In the genomic region with DNA sequence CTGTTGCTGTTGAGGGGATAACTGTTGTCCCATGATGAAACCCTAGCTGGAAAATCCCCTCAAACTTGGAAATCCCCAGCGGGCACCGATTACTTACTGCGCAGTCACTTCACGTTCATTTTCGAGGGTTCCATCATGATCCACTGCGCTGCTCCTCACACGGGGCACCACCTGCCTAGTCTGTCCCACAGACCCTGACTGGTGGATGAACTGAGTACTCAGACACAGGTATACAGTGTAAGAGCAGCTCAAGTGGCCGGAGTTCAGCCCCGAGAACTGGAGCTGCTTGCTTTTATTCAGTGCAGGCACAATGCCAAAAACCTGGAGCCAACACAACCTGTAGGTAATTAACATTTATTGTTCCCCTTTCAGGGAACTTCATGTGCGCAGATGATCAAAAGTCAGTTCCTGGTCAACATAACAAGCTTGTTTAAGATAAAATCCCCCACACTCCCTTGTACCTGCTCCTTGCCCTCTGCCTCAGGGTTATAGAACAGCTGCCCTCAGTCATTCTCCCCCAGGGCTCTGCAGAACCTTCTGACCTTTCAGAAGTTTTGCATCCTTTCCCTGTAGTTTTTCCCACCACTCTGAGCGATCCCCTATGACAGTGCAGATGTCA, we compare ENCODE assay signal across 12 cellular contexts. TPM values are rescaled to one million over a fixed set of nuclear protein-coding genes. Genes with fewer than 3 reads are reported as not detected.
DNase-seq lines count a peak whose midpoint lies in the region; ATAC-seq and TF ChIP-seq lines count a peak whose summit lies in the region.
"Had no signal": no experiment of that assay in that cellular context is flagged by ENCODE, and none has a peak within 500 bp of the region (broad histone marks: within the 10 kb centered on the region; RNA-seq: fewer than 3 reads in every experiment).

No MANE protein-coding gene starts in this region.

- H3K9ac ChIP-seq in MM.1S (ENCODE audit: low read length) (no peak overlapping the region), SK-N-SH (no peak overlapping the region)

- H4K20me1 ChIP-seq in MM.1S (ENCODE audit: insufficient read depth, low read length), result no peaks in the 10 kb centered on the region
- H4K20me1 ChIP-seq in SK-N-SH (ENCODE audit: insufficient read depth), result no peaks in the 10 kb centered on the region

- peak; percentile 49 for DNase-seq in COR-L47 (lab: John Stamatoyannopoulos, UW)
- DNase-seq in MM.1S, result peak; percentile 23
- peak; percentile 86 for DNase-seq in NCI-H748 (lab: John Stamatoyannopoulos, UW; ENCODE audit: unreplicated experiment)
- DNase-seq in memory B cell (ENCODE audit: low spot score in 2 of 2), result peak in 1 of 2 donors; percentile 11
- no peak for DNase-seq in medulla oblongata (ENCODE audit: extremely low spot score)
- no peak for DNase-seq in AML-193 (lab: John Stamatoyannopoulos, UW)
- no peak for DNase-seq in SK-N-SH
- DNase-seq: activated CD4-positive, alpha-beta T cell treated with anti-CD3 and anti-CD28 coated beads for 4 hours; activated effector memory CD4-positive, alpha-beta T cell treated with Interleukin-2 at 50 U/mL for 16 hours; EL; endodermal cell had no signal

- no peak overlapping the region for H2AFZ ChIP-seq in MM.1S (ENCODE audit: low read length)
- no peak overlapping the region for H2AFZ ChIP-seq in SK-N-SH (ENCODE audit: low read depth)

- peaks cover 18% of the 10 kb centered on the region for H3K27me3 Mint-ChIP-seq in memory B cell

- H3K79me2 ChIP-seq in MM.1S (ENCODE audit: low read length) (no peaks in the 10 kb centered on the region), SK-N-SH (ENCODE audit: insufficient read depth) (no peaks in the 10 kb centered on the region)

- H3K4me1 ChIP-seq in MM.1S (ENCODE audit: low read length) (no peaks in the 10 kb centered on the region), SK-N-SH (ENCODE audit: control insufficient read depth in 1 of 2, insufficient read depth in 2 of 2, low read depth in 1 of 2, low read length in 1 of 2) (peaks cover 0 to 8% of the 10 kb centered on the region in 2 experiments; a peak in 2 of 4 replicates)

- TF ChIP-seq CTCF in MM.1S (IDR thresholded peaks at IDR 0.05; ENCODE audit: low read length), result no peak
- TF ChIP-seq CTCF in SK-N-SH (IDR thresholded peaks at IDR 0.05), result no peak

- H3F3A ChIP-seq in MM.1S (ENCODE audit: insufficient read depth, low read length), result no peaks in the 10 kb centered on the region
- H3F3A ChIP-seq in SK-N-SH (replicated peaks; ENCODE audit: insufficient read depth), result no peaks in the 10 kb centered on the region

- ATAC-seq in memory B cell (ENCODE audit: low read depth) (peak; percentile 72), GM18909 (IDR thresholded peaks at IDR 0.05; ENCODE audit: poor library complexity, unreplicated experiment) (no peak)

- H3K36me3 ChIP-seq in MM.1S (replicated peaks; ENCODE audit: insufficient read depth, low read length) (no peaks in the 10 kb centered on the region), SK-N-SH (replicated peaks in 1 of 2; ENCODE audit: control insufficient read depth in 1 of 2, insufficient read depth in 2 of 2, low read length in 1 of 2) (no peaks in the 10 kb centered on the region)

- H3K27me3 ChIP-seq in MM.1S (replicated peaks; ENCODE audit: insufficient read depth, low read length) (no peaks in the 10 kb centered on the region), SK-N-SH (ENCODE audit: insufficient read depth) (peaks cover 45% of the 10 kb centered on the region; the same call in 1 of the 2 replicates)

- no peaks in the 10 kb centered on the region for H3K9me2 ChIP-seq in MM.1S (replicated peaks; ENCODE audit: insufficient read depth, low read length)
- no peaks in the 10 kb centered on the region for H3K9me2 ChIP-seq in SK-N-SH

- POLR2A ChIA-PET in SK-N-SH (lab: Yijun Ruan, JAX), result no interaction called here

- CTCF ChIA-PET in SK-N-SH (lab: Yijun Ruan, JAX), result interaction anchor here (1.1 kb wide), 1 partner anchor 201 kb away, joined by 3 read pairs; no protein-coding TSS in a partner anchor

- no peak overlapping the region for H3K27ac Mint-ChIP-seq in memory B cell
- H3K27ac Mint-ChIP-seq: endodermal cell had no signal

- H3K4me1 Mint-ChIP-seq in memory B cell, result peaks cover 12% of the 10 kb centered on the region

- no peak overlapping the region for H3K4me3 Mint-ChIP-seq in memory B cell
- H3K4me3 Mint-ChIP-seq: endodermal cell had no signal

- TF ChIP-seq RAD21 in SK-N-SH (IDR thresholded peaks at IDR 0.05; ENCODE audit: low read length), result no peak

- H3K27ac ChIP-seq in MM.1S (ENCODE audit: low read length) (no peak overlapping the region), SK-N-SH (ENCODE audit: low read depth in 2 of 2, low read length in 1 of 2) (no peak overlapping the region)

- TF ChIP-seq EP300 in SK-N-SH (IDR thresholded peaks at IDR 0.05; ENCODE audit: borderline replicate concordance in 1 of 2, low read depth in 1 of 2, low read length in 1 of 2), result no peak

- H3K9me3 ChIP-seq in MM.1S (replicated peaks; ENCODE audit: insufficient read depth, low read length) (no peaks in the 10 kb centered on the region), SK-N-SH (no peaks in the 10 kb centered on the region)

- no peaks in the 10 kb centered on the region for H3K36me3 Mint-ChIP-seq in memory B cell

- H3K4me3 ChIP-seq in MM.1S (ENCODE audit: low read length) (no peak overlapping the region), SK-N-SH (ENCODE audit: low read depth in 2 of 2, low read length in 1 of 2) (no peak overlapping the region)

- H3K4me2 ChIP-seq in MM.1S (ENCODE audit: low read depth, low read length) (no peak overlapping the region), SK-N-SH (no peak overlapping the region)

- H3K9me3 Mint-ChIP-seq in memory B cell, result no peaks in the 10 kb centered on the region
- H3K9me3 Mint-ChIP-seq: endodermal cell had no signal

- 64% methylated on average over 9 of the region's 11 CpGs for WGBS in SK-N-SH (ENCODE audit: low lambda C conversion rate)

TF ChIP-seq in SK-N-SH, 30 proteins besides CTCF, POLR2A, EP300 and RAD21:
- TF ChIP-seq IRF3 (IDR thresholded peaks at IDR 0.05; ENCODE audit: low read depth, low read length) (no peak), REST (IDR thresholded peaks at IDR 0.05; ENCODE audit: low read depth, low read length) (no peak), JUND (IDR thresholded peaks at IDR 0.05) (no peak), MEF2A (IDR thresholded peaks at IDR 0.05; ENCODE audit: borderline replicate concordance, low read depth) (no peak), RCOR1 (IDR thresholded peaks at IDR 0.05; ENCODE audit: low read length) (no peak), TAF1 (IDR thresholded peaks at IDR 0.05; ENCODE audit: borderline replicate concordance, low read depth, low read length) (no peak), MAX (IDR thresholded peaks at IDR 0.05; ENCODE audit: low read depth) (no peak), EZH2phosphoT487 (IDR thresholded peaks at IDR 0.05; ENCODE audit: borderline replicate concordance, low read depth) (no peak), FOXM1 (IDR thresholded peaks at IDR 0.05; ENCODE audit: low read depth) (no peak), USF1 (IDR thresholded peaks at IDR 0.05; ENCODE audit: borderline replicate concordance, low read depth) (no peak)

RNA-seq across cellular contexts. Expression of gene PRELP, which starts 46.5 kb away (rescaled TPM):
- 0.26 and 0.48 TPM in 2 replicates for polyA plus RNA-seq in SK-N-SH (2012; rRNA removed)
- 0.27 and 0.37 TPM in 2 replicates for polyA plus RNA-seq in SK-N-SH (2012; cell fraction: cytosol; rRNA removed)
- polyA plus RNA-seq in SK-N-SH (2012; cell fraction: nucleus; rRNA removed), result 0.31 and 0.38 TPM in 2 replicates

Comparison
In these comparisons a context has a peak if more than half of its experiments do, and no peak if none do; other contexts are left out.
1. DNase-seq: peak in COR-L47 (single experiment), MM.1S (single experiment) and NCI-H748 (single experiment); none in medulla oblongata (single experiment), AML-193 (0 of 2) and SK-N-SH (single experiment).